Comparison of ENCODE assay signal across 2 cellular contexts in genomic region chr9:35906923-35907699, GRCh38.
TF ChIP-seq lines count a peak whose summit lies in the region.

No MANE protein-coding gene starts in this region.

TF ChIP-seq in IMR-90, 13 proteins besides CTCF, POLR2A, EP300 and RAD21:
- TF ChIP-seq USF2 (IDR thresholded peaks at IDR 0.05; ENCODE audit: low read depth, low read length): no peak
- no peak for TF ChIP-seq CHD1 (IDR thresholded peaks at IDR 0.05; ENCODE audit: low read depth, low read length)
- peak; percentile 75; the same call in 1 of the 2 replicates for TF ChIP-seq MAZ (IDR thresholded peaks at IDR 0.05; ENCODE audit: borderline replicate concordance, low read depth, low read length)
- TF ChIP-seq RFX5 (IDR thresholded peaks at IDR 0.05; ENCODE audit: low read depth, low read length): no peak
- TF ChIP-seq CEBPB (IDR thresholded peaks at IDR 0.05; ENCODE audit: low read depth, low read length): peak; percentile 88
- TF ChIP-seq MXI1 (IDR thresholded peaks at IDR 0.05; ENCODE audit: borderline replicate concordance, low read depth, low read length): 0 out of 2 replicates have a peak, but pooled peaks have one; percentile 4
- no peak for TF ChIP-seq NFE2L2 (IDR thresholded peaks at IDR 0.05; ENCODE audit: low read depth, low read length)
- no peak for TF ChIP-seq MAFK (IDR thresholded peaks at IDR 0.05; ENCODE audit: low read depth, low read length)
TF ChIP-seq in IMR-90: peak in this region for 3.

TF ChIP-seq in HepG2, 621 proteins besides CTCF, POLR2A, EP300 and RAD21:
- TF ChIP-seq, protein P1, sequence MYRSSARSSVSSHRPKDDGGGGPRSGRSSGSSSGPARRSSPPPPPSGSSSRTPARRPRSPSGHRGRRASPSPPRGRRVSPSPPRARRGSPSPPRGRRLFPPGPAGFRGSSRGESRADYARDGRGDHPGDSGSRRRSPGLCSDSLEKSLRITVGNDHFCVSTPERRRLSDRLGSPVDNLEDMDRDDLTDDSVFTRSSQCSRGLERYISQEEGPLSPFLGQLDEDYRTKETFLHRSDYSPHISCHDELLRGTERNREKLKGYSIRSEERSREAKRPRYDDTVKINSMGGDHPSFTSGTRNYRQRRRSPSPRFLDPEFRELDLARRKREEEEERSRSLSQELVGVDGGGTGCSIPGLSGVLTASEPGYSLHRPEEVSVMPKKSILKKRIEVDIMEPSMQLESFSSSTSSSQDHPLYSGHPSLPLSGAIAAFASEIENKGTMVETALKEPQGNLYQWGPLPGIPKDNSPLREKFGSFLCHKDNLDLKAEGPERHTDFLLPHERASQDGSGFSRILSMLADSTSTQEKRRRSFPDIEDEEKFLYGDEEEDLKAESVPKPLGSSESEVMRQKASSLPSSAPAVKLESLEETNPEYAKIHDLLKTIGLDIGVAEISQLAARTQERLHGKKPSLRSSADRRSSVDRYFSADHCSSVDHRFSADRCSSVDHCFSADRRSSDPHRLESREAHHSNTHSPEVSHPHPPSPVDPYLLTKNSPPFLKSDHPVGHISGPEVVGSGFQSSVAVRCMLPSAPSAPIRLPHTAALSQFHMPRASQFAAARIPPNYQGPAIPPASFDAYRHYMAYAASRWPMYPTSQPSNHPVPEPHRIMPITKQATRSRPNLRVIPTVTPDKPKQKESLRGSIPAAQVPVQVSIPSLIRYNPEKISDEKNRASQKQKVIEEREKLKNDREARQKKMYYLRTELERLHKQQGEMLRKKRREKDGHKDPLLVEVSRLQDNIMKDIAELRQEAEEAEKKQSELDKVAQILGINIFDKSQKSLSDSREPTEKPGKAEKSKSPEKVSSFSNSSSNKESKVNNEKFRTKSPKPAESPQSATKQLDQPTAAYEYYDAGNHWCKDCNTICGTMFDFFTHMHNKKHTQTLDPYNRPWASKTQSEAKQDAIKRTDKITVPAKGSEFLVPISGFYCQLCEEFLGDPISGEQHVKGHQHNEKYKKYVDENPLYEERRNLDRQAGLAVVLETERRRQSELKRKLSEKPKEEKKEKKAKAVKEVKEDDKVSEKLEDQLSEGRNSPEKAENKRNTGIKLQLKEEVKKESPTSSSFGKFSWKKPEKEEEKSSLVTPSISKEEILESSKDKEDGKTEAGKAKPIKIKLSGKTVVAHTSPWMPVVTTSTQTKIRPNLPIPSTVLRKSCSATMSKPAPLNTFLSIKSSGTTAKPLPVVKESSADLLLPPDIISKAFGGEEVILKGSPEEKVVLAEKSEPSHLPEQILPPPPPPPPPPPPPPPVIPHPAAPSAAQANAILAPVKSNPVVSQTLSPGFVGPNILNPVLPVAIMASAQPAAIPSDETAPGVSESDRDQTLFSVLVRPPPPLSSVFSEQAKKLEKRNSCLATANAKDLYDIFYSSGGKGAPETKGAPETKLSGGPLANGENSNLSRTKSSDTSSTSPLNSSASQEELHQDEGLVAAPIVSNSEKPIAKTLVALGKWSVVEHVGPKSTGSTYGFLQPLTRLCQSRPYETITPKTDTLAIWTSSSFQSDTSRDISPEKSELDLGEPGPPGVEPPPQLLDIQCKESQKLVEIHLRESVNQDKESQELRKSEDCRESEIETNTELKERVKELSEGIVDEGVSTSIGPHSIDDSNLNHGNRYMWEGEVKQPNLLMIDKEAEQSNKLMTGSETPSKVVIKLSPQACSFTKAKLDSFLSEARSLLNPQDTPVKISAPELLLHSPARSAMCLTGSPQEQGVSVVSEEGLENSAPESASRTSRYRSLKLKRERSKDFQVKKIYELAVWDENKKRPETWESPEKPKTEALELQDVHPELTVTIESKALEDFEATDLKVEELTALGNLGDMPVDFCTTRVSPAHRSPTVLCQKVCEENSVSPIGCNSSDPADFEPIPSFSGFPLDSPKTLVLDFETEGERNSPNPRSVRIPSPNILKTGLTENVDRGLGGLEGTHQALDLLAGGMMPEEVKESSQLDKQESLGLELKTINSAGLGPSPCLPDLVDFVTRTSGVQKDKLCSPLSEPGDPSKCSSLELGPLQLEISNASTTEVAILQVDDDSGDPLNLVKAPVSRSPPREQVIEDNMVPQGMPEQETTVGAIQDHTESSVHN (CRISPR knock-in tag; IDR thresholded peaks at IDR 0.05): no peak
- TF ChIP-seq, protein P2, sequence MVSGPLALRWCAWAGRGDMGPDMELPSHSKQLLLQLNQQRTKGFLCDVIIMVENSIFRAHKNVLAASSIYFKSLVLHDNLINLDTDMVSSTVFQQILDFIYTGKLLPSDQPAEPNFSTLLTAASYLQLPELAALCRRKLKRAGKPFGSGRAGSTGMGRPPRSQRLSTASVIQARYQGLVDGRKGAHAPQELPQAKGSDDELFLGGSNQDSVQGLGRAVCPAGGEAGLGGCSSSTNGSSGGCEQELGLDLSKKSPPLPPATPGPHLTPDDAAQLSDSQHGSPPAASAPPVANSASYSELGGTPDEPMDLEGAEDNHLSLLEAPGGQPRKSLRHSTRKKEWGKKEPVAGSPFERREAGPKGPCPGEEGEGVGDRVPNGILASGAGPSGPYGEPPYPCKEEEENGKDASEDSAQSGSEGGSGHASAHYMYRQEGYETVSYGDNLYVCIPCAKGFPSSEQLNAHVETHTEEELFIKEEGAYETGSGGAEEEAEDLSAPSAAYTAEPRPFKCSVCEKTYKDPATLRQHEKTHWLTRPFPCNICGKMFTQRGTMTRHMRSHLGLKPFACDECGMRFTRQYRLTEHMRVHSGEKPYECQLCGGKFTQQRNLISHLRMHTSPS (CRISPR knock-in tag; IDR thresholded peaks at IDR 0.05; ENCODE audit: low read depth): no peak
- peak; percentile 28; the same call in 1 of the 2 replicates for TF ChIP-seq ZNF687 (CRISPR knock-in tag; IDR thresholded peaks at IDR 0.05)
- peak; percentile 82 for TF ChIP-seq ZNF770 (CRISPR knock-in tag; IDR thresholded peaks at IDR 0.05)
- TF ChIP-seq HNRNPUL1 (IDR thresholded peaks at IDR 0.05; ENCODE audit: low read depth, low read length): no peak
- TF ChIP-seq KIAA2018 (CRISPR knock-in tag; IDR thresholded peaks at IDR 0.05; ENCODE audit: borderline replicate concordance): no peak
